In the genomic region with DNA sequence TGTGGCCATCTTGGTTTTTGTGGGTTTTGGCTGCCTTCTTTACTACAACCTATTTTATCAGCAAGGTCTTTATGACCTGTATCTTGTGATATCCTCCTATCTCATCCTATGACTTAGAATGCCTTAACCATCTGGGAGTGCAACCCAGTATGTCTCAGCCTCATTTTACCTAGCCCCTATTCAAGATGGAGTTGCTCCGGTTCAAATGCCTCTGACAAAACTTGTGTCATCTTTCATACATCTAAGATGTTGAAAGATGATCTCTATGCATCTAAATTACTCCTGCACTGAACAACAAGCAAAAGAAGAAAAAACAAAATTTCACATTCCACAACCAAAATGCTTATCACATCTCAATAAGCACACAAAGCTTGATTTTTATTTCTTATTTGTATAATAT, we compare ENCODE assay signal across 8 cellular contexts.
"Had no signal": no experiment of that assay in that cellular context is flagged by ENCODE, and none has a peak within 500 bp of the region (broad histone marks: within the 10 kb centered on the region; RNA-seq: fewer than 3 reads in every experiment).

No MANE protein-coding gene starts in this region.

- H3K27ac Mint-ChIP-seq: IgD-negative memory B cell had no signal

- H3K9ac ChIP-seq: KMS-11 had no signal

- H3K9me3 Mint-ChIP-seq: IgD-negative memory B cell had no signal

- ATAC-seq: HepG2 had no signal

- DNase-seq: IMR-90, KBM-7, KG1 had no signal

- H3K4me3 Mint-ChIP-seq: IgD-negative memory B cell had no signal

- FAIRE-seq: HepG2, HTR-8/SVneo had no signal

- H3K27ac ChIP-seq: HL-60, KMS-11 had no signal

- H3K36me3 Mint-ChIP-seq: IgD-negative memory B cell had no signal

- H3K4me2 ChIP-seq: KMS-11 had no signal
